In genomic region chr12:55717397-55718007, GRCh38 we compare ENCODE assay signal across 2 cellular contexts.
TF ChIP-seq lines count a peak whose summit lies in the region.

No MANE protein-coding gene starts in this region.

TF ChIP-seq in A549, 52 proteins besides CTCF, POLR2A, EP300 and RAD21:
- TF ChIP-seq ZNF302 (CRISPR knock-in tag; IDR thresholded peaks at IDR 0.05) = no peak

TF ChIP-seq in HCT116, 20 proteins besides CTCF, POLR2A, EP300 and RAD21:
- TF ChIP-seq EGR1 (IDR thresholded peaks at IDR 0.05; ENCODE audit: low read depth) (no peak), SP1 (IDR thresholded peaks at IDR 0.05; ENCODE audit: low read depth) (no peak), TCF7L2 (IDR thresholded peaks at IDR 0.05; ENCODE audit: borderline replicate concordance, extremely low read depth, insufficient read depth, insufficient read length) (no peak), CEBPB (IDR thresholded peaks at IDR 0.05; ENCODE audit: low read depth) (no peak), ZBTB33 (IDR thresholded peaks at IDR 0.05; ENCODE audit: extremely low read depth, insufficient replicate concordance, low read length) (no peak), REST (IDR thresholded peaks at IDR 0.05; ENCODE audit: low read depth) (no peak), CBX3 (IDR thresholded peaks at IDR 0.05; ENCODE audit: low read depth) (no peak), SRF (IDR thresholded peaks at IDR 0.05; ENCODE audit: low read depth) (no peak), POLR2AphosphoS5 (IDR thresholded peaks at IDR 0.05; ENCODE audit: low read depth, low read length) (no peak), FOSL1 (IDR thresholded peaks at IDR 0.05; ENCODE audit: low read depth) (no peak), ATF3 (IDR thresholded peaks at IDR 0.05) (no peak), SIN3A (IDR thresholded peaks at IDR 0.05; ENCODE audit: low read depth) (no peak), EZH2phosphoT487 (IDR thresholded peaks at IDR 0.05; ENCODE audit: borderline replicate concordance) (no peak), ZFX (IDR thresholded peaks at IDR 0.05) (no peak), JUND (IDR thresholded peaks at IDR 0.05) (no peak), ELF1 (IDR thresholded peaks at IDR 0.05; ENCODE audit: borderline replicate concordance, low read depth) (no peak), YY1 (IDR thresholded peaks at IDR 0.05; ENCODE audit: extremely low read depth, insufficient replicate concordance, low read depth, low read length) (no peak), ZNF274 (IDR thresholded peaks at IDR 0.05; ENCODE audit: low read depth, low read length) (no peak)
TF ChIP-seq in HCT116: peak in this region for 0.
